ENCODE assay signal across 8 cellular contexts in genomic region chr2:168912466-168913170, GRCh38. TPM values are rescaled to one million over a fixed set of nuclear protein-coding genes. Genes with fewer than 3 reads are reported as not detected.
DNase-seq lines count a peak whose midpoint lies in the region; ATAC-seq and TF ChIP-seq lines count a peak whose summit lies in the region.

No MANE protein-coding gene starts in this region.

- peaks cover 34% of the 10 kb centered on the region for H3F3A ChIP-seq in neural progenitor cell (ENCODE audit: low read depth)

- no peaks in the 10 kb centered on the region for H3K27me3 Mint-ChIP-seq in neural progenitor cell (ENCODE audit: insufficient read depth, low read depth)

- peak overlapping the region; percentile 48 for H3K4me3 ChIP-seq in epithelial cell of proximal tubule (ENCODE audit: low read depth, low read length)
- peak overlapping the region; percentile 10 for H3K4me3 ChIP-seq in neural progenitor cell

- no peaks in the 10 kb centered on the region for H3K79me2 ChIP-seq in neural progenitor cell (ENCODE audit: low read depth)

- peak overlapping the region; percentile 65 for H3K4me2 ChIP-seq in neural progenitor cell

- H3K27me3 ChIP-seq in neural progenitor cell = no peaks in the 10 kb centered on the region

- H3K36me3 ChIP-seq in neural progenitor cell = peaks cover 4% of the 10 kb centered on the region

- H3K36me3 Mint-ChIP-seq in neural progenitor cell = no peaks in the 10 kb centered on the region

- peak overlapping the region; percentile 26 for H3K27ac ChIP-seq in neural progenitor cell

- H2AFZ ChIP-seq in neural progenitor cell (replicated peaks) = no peak overlapping the region

- peaks cover 7% of the 10 kb centered on the region for H3K9me3 Mint-ChIP-seq in neural progenitor cell

- H3K4me3 Mint-ChIP-seq in neural progenitor cell = peak overlapping the region; percentile 46

- no peak overlapping the region for H3K9ac ChIP-seq in neural progenitor cell

- H3K4me1 Mint-ChIP-seq in neural progenitor cell = peaks cover 50% of the 10 kb centered on the region

- TF ChIP-seq CTCF in epithelial cell of proximal tubule (conservative IDR thresholded peaks at IDR 0.05; ENCODE audit: low read depth, low read length) = no peak
- TF ChIP-seq CTCF in neural progenitor cell (IDR thresholded peaks at IDR 0.05) = no peak

- DNase-seq in ELF-1 (ENCODE audit: low read depth, low spot score) = peak; percentile 70
- peak; percentile 74 for DNase-seq in NOMO-1 treated with DMSO at 0.1 percent for 48 hours (lab: John Stamatoyannopoulos, UW; ENCODE audit: unreplicated experiment)
- DNase-seq in epithelial cell of proximal tubule (ENCODE audit: low read depth) = no peak
- peak; percentile 73 for DNase-seq in neural progenitor cell (ENCODE audit: low spot score)
- DNase-seq in stimulated activated CD4-positive, alpha-beta T cell treated with anti-CD3 and anti-CD28 coated beads, Interleukin-4, amount 100 ng/mL, for 4 hours = no peak
- no peak for DNase-seq in germinal center (ENCODE audit: low spot score)

- peaks cover 10% of the 10 kb centered on the region for H3K9me3 ChIP-seq in neural progenitor cell (ENCODE audit: low read depth)

- no peak overlapping the region for H3K27ac Mint-ChIP-seq in neural progenitor cell

- ATAC-seq in GM18511 (IDR thresholded peaks at IDR 0.05; ENCODE audit: unreplicated experiment) = no peak
- ATAC-seq in GM18870 (IDR thresholded peaks at IDR 0.05; ENCODE audit: unreplicated experiment) = no peak

- H3K4me1 ChIP-seq in neural progenitor cell = peaks cover 43% of the 10 kb centered on the region

- H4K20me1 ChIP-seq in neural progenitor cell (ENCODE audit: low read depth) = no peaks in the 10 kb centered on the region

RNA-seq across cellular contexts. Expression of gene G6PC2, which starts 11.5 kb away (rescaled TPM):
- total RNA-seq in epithelial cell of proximal tubule (not detected in 2 replicates), neural progenitor cell (ENCODE audit: low replicate concordance) (not detected in 2 replicates)

RNA-seq across cellular contexts. Expression of gene SPC25, which starts 22.4 kb away (rescaled TPM):
- 39.7 and 42.1 TPM in 2 replicates for total RNA-seq in epithelial cell of proximal tubule
- total RNA-seq in neural progenitor cell (ENCODE audit: low replicate concordance) = 38.9 and 60.0 TPM in 2 replicates

Comparison
In these comparisons a context has a peak if more than half of its experiments do, and no peak if none do; other contexts are left out.
1. DNase-seq: peak in ELF-1 (single experiment), NOMO-1 treated with DMSO at 0.1 percent for 48 hours (single experiment) and neural progenitor cell (single experiment); none in epithelial cell of proximal tubule (single experiment), stimulated activated CD4-positive, alpha-beta T cell treated with anti-CD3 and anti-CD28 coated beads, Interleukin-4, amount 100 ng/mL, for 4 hours (0 of 2) and germinal center (single experiment).